In genomic region chr11:14972581-14973490, GRCh38 we compare ENCODE assay signal across 9 cellular contexts. TPM values are rescaled to one million over a fixed set of nuclear protein-coding genes. Genes with fewer than 3 reads are reported as not detected.
DNase-seq lines count a peak whose midpoint lies in the region; ATAC-seq and TF ChIP-seq lines count a peak whose summit lies in the region.
"Had no signal": no experiment of that assay in that cellular context is flagged by ENCODE, and none has a peak within 500 bp of the region (broad histone marks: within the 10 kb centered on the region; RNA-seq: fewer than 3 reads in every experiment).

No MANE protein-coding gene starts in this region.

- intact Hi-C loops in mucosa of descending colon (cut with DNase I, micrococcal nuclease) = no loop called here

- H3K4me3 ChIP-seq in muscle layer of duodenum (ENCODE audit: low read depth in 1 of 2, low read length in 2 of 2) = peak overlapping the region; percentile 49 to 58
- no peak overlapping the region for H3K4me3 ChIP-seq in tibial nerve
- H3K4me3 ChIP-seq in mucosa of descending colon = no peak overlapping the region

- H3K4me1 ChIP-seq in muscle layer of duodenum (ENCODE audit: control insufficient read depth in 1 of 2, insufficient read depth in 2 of 2, low read length in 2 of 2) (peaks cover 5 to 26% of the 10 kb centered on the region in 2 donors), tibial nerve (peaks cover 0 to 40% (median 12%) of the 10 kb centered on the region in 4 donors), mucosa of descending colon (ENCODE audit: low read depth) (peaks cover 13% of the 10 kb centered on the region)
- H3K4me1 ChIP-seq: parathyroid adenoma had no signal

- DNase-seq in COLO668 (lab: John Stamatoyannopoulos, UW; ENCODE audit: unreplicated experiment) (peak; percentile 95), GF-D8 (lab: John Stamatoyannopoulos, UW) (no peak), midbrain (lab: John Stamatoyannopoulos, UW) (no peak), tibial nerve (ENCODE audit: low spot score in 2 of 2) (no peak), mucosa of descending colon (no peak)
- DNase-seq in activated CD4-positive, alpha-beta memory T cell treated with anti-CD3 and anti-CD28 coated beads, Interleukin-2, amount 10 ng/mL, durations not matched to agents 7 days and 5 days = no peak

- POLR2A ChIA-PET in activated CD4-positive, alpha-beta memory T cell treated with anti-CD3 and anti-CD28 coated beads, Interleukin-2, amount 10 ng/mL, durations not matched to agents 7 days and 5 days (lab: Charles Lee) = interaction anchor here (1.8 kb wide), 1 partner anchor 65 kb away, joined by 6 read pairs; no protein-coding TSS in a partner anchor

- CTCF ChIA-PET in activated CD4-positive, alpha-beta memory T cell treated with anti-CD3 and anti-CD28 coated beads, Interleukin-2, amount 10 ng/mL, durations not matched to agents 7 days and 5 days (lab: Charles Lee) = interaction anchor here (0.5 to 4.5 kb wide), 7 partner anchors 18 to 438 kb away, joined by 3 to 39 read pairs (median 10); partner anchors contain the start of gene CALCB

- H3K9me3 ChIP-seq in muscle layer of duodenum (ENCODE audit: control insufficient read depth in 1 of 2, low read length in 2 of 2) = no peaks in the 10 kb centered on the region
- H3K9me3 ChIP-seq in tibial nerve = no peaks in the 10 kb centered on the region
- H3K9me3 ChIP-seq in mucosa of descending colon = no peaks in the 10 kb centered on the region

- no peaks in the 10 kb centered on the region for H3K9me3 Mint-ChIP-seq in activated CD4-positive, alpha-beta memory T cell treated with anti-CD3 and anti-CD28 coated beads, Interleukin-2, amount 10 ng/mL, durations not matched to agents 7 days and 5 days

- no peak for TF ChIP-seq CTCF in tibial nerve (IDR thresholded peaks at IDR 0.05)
- no peak for TF ChIP-seq CTCF in mucosa of descending colon (IDR thresholded peaks at IDR 0.05)

- peaks cover 75% of the 10 kb centered on the region for H3K27me3 Mint-ChIP-seq in activated CD4-positive, alpha-beta memory T cell treated with anti-CD3 and anti-CD28 coated beads, Interleukin-2, amount 10 ng/mL, durations not matched to agents 7 days and 5 days

- no peaks in the 10 kb centered on the region for H3K36me3 ChIP-seq in muscle layer of duodenum (ENCODE audit: control insufficient read depth in 1 of 2, insufficient read depth in 2 of 2, low read length in 2 of 2)
- H3K36me3 ChIP-seq in tibial nerve = no peaks in the 10 kb centered on the region
- no peaks in the 10 kb centered on the region for H3K36me3 ChIP-seq in mucosa of descending colon (ENCODE audit: low read depth)

- TF ChIP-seq POLR2A in tibial nerve (IDR thresholded peaks at IDR 0.05) = no peak

- no peak overlapping the region for H3K27ac Mint-ChIP-seq in activated CD4-positive, alpha-beta memory T cell treated with anti-CD3 and anti-CD28 coated beads, Interleukin-2, amount 10 ng/mL, durations not matched to agents 7 days and 5 days

- WGBS in tibial nerve, 2 donors = 8 to 12% methylated on average over 20 to 22 of the region's 22 CpGs

- TF ChIP-seq EP300 in tibial nerve (IDR thresholded peaks at IDR 0.05) = no peak

- H3K4me1 Mint-ChIP-seq in activated CD4-positive, alpha-beta memory T cell treated with anti-CD3 and anti-CD28 coated beads, Interleukin-2, amount 10 ng/mL, durations not matched to agents 7 days and 5 days = peaks cover 30% of the 10 kb centered on the region

- no peak overlapping the region for H3K27ac ChIP-seq in muscle layer of duodenum (ENCODE audit: low read length)
- no peak overlapping the region for H3K27ac ChIP-seq in tibial nerve
- H3K27ac ChIP-seq: parathyroid adenoma had no signal

- peaks cover 54% of the 10 kb centered on the region for H3K27me3 ChIP-seq in muscle layer of duodenum (ENCODE audit: low read depth, low read length)
- H3K27me3 ChIP-seq in tibial nerve = peaks cover 0 to 90% of the 10 kb centered on the region in 2 donors

- ATAC-seq in HG02588 (IDR thresholded peaks at IDR 0.05; ENCODE audit: unreplicated experiment) (peak; percentile 9), mucosa of descending colon (no peak)

- no peaks in the 10 kb centered on the region for H3K36me3 Mint-ChIP-seq in activated CD4-positive, alpha-beta memory T cell treated with anti-CD3 and anti-CD28 coated beads, Interleukin-2, amount 10 ng/mL, durations not matched to agents 7 days and 5 days (ENCODE audit: low read depth)

- H3K4me3 Mint-ChIP-seq in activated CD4-positive, alpha-beta memory T cell treated with anti-CD3 and anti-CD28 coated beads, Interleukin-2, amount 10 ng/mL, durations not matched to agents 7 days and 5 days = peak overlapping the region; percentile 13

RNA-seq across cellular contexts. Expression of gene CALCA, which starts 0.7 kb away (rescaled TPM):
- total RNA-seq in activated CD4-positive, alpha-beta memory T cell treated with anti-CD3 and anti-CD28 coated beads, Interleukin-2, amount 10 ng/mL, durations not matched to agents 7 days and 5 days = not detected
- total RNA-seq in tibial nerve (not detected), mucosa of descending colon (under 1 TPM in 1 of 3 donors, not detected in 2; 0.85 TPM)

Comparison
In these comparisons a context has a peak if more than half of its experiments do, and no peak if none do; other contexts are left out.
1. H3K4me3 ChIP-seq: peak in muscle layer of duodenum (2 of 2); none in tibial nerve (0 of 4) and mucosa of descending colon (single experiment).